8 cellular contexts compared by ENCODE assay signal in genomic region chr22:31248138-31248745, GRCh38. TPM values are rescaled to one million over a fixed set of nuclear protein-coding genes. Genes with fewer than 3 reads are reported as not detected.
DNase-seq lines count a peak whose midpoint lies in the region; ATAC-seq and TF ChIP-seq lines count a peak whose summit lies in the region.

No MANE protein-coding gene starts in this region.

- H3K4me3 Mint-ChIP-seq in activated T-cell treated with anti-CD3 and anti-CD28 coated beads, Interleukin-2, amount 50 U/mL, for 4 hours, result peak overlapping the region; percentile 56

- no peaks in the 10 kb centered on the region for H3K9me3 Mint-ChIP-seq in activated T-cell treated with anti-CD3 and anti-CD28 coated beads, Interleukin-2, amount 50 U/mL, for 4 hours

- H3K4me3 ChIP-seq in NT2/D1 (ENCODE audit: insufficient read length, low read depth), result peak overlapping the region; percentile 48
- peak overlapping the region; percentile 71 for H3K4me3 ChIP-seq in epithelial cell of proximal tubule (ENCODE audit: low read depth, low read length)
- no peak overlapping the region for H3K4me3 ChIP-seq in mucosa of stomach (ENCODE audit: low read length)

- peak overlapping the region; percentile 81 for H3K9ac ChIP-seq in NT2/D1 (ENCODE audit: insufficient read length, low read depth)
- H3K9ac ChIP-seq in mucosa of stomach (ENCODE audit: low read length), result peak overlapping the region; percentile 48

- no peak for TF ChIP-seq CTCF in epithelial cell of proximal tubule (conservative IDR thresholded peaks at IDR 0.05; ENCODE audit: low read depth, low read length)

- peak; percentile 94 for DNase-seq in ELR (ENCODE audit: low read depth)
- peak; percentile 74 for DNase-seq in NT2/D1 (ENCODE audit: low read depth, low spot score)
- peak; percentile 55 for DNase-seq in activated T-cell treated with anti-CD3 and anti-CD28 coated beads, Interleukin-2, amount 50 U/mL, for 4 hours
- DNase-seq in epithelial cell of proximal tubule (ENCODE audit: low read depth), result peak; percentile 71
- peak; percentile 23 to 47 for DNase-seq in stimulated activated CD8-positive, alpha-beta memory T cell treated with anti-CD3 and anti-CD28 coated beads, Interleukin-15, amount 100 ng/mL, for 48 hours (ENCODE audit: low read depth in 2 of 2)

- peaks cover 4% of the 10 kb centered on the region for H3K36me3 Mint-ChIP-seq in activated T-cell treated with anti-CD3 and anti-CD28 coated beads, Interleukin-2, amount 50 U/mL, for 4 hours (ENCODE audit: insufficient read depth)

- no peaks in the 10 kb centered on the region for H3K27me3 Mint-ChIP-seq in activated T-cell treated with anti-CD3 and anti-CD28 coated beads, Interleukin-2, amount 50 U/mL, for 4 hours (ENCODE audit: low read depth)

- H3K36me3 ChIP-seq in NT2/D1 (ENCODE audit: insufficient read depth, insufficient read length, low read length), result peaks cover 14% of the 10 kb centered on the region
- H3K36me3 ChIP-seq in mucosa of stomach (ENCODE audit: control insufficient read depth, insufficient read depth, low read length), result no peaks in the 10 kb centered on the region

- H3K9me3 ChIP-seq in NT2/D1 (ENCODE audit: insufficient read depth, low read length), result no peaks in the 10 kb centered on the region
- H3K9me3 ChIP-seq in mucosa of stomach (ENCODE audit: control insufficient read depth, low read length), result no peaks in the 10 kb centered on the region

- peaks cover 12% of the 10 kb centered on the region for H3K4me1 ChIP-seq in NT2/D1 (ENCODE audit: insufficient read depth, insufficient read length)
- H3K4me1 ChIP-seq in mucosa of stomach (ENCODE audit: control insufficient read depth, insufficient read depth, low read length), result peaks cover 72% of the 10 kb centered on the region

- H3K27me3 ChIP-seq in NT2/D1 (ENCODE audit: insufficient read depth, insufficient read length) (no peaks in the 10 kb centered on the region), mucosa of stomach (ENCODE audit: control insufficient read depth, insufficient read depth, low read length) (no peaks in the 10 kb centered on the region)

- peaks cover 23% of the 10 kb centered on the region for H3K4me1 Mint-ChIP-seq in activated T-cell treated with anti-CD3 and anti-CD28 coated beads, Interleukin-2, amount 50 U/mL, for 4 hours (ENCODE audit: low read depth)

- ATAC-seq in activated T-cell treated with anti-CD3 and anti-CD28 coated beads, Interleukin-2, amount 50 U/mL, for 4 hours, result peak; percentile 100
- ATAC-seq in GM21576 (IDR thresholded peaks at IDR 0.05; ENCODE audit: unreplicated experiment) (no peak), GM21423 (IDR thresholded peaks at IDR 0.05; ENCODE audit: unreplicated experiment) (no peak)

RNA-seq across cellular contexts. Expression of gene LIMK2, which starts 36.1 kb away (rescaled TPM):
- 10 to 100 TPM; 18.6 to 22.6 (median 20.6) TPM for total RNA-seq in activated T-cell treated with anti-CD3 and anti-CD28 coated beads, Interleukin-2, amount 50 U/mL, for 4 hours
- total RNA-seq in epithelial cell of proximal tubule, result 26.5 and 30.5 TPM in 2 replicates

RNA-seq across cellular contexts. Expression of gene PIK3IP1, which starts 44.0 kb away (rescaled TPM):
- total RNA-seq in activated T-cell treated with anti-CD3 and anti-CD28 coated beads, Interleukin-2, amount 50 U/mL, for 4 hours, result 1 to 10 TPM; 7.3 to 8.6 (median 7.9) TPM
- total RNA-seq in epithelial cell of proximal tubule, result 2.6 and 11.8 TPM in 2 replicates

Comparison
In these comparisons a context has a peak if more than half of its experiments do, and no peak if none do; other contexts are left out.
1. DNase-seq: peak in every context shown above with its lines; median percentile 94 in ELR; 74 in NT2/D1; 71 in epithelial cell of proximal tubule; 55 in activated T-cell treated with anti-CD3 and anti-CD28 coated beads, Interleukin-2, amount 50 U/mL, for 4 hours; 35 in stimulated activated CD8-positive, alpha-beta memory T cell treated with anti-CD3 and anti-CD28 coated beads, Interleukin-15, amount 100 ng/mL, for 48 hours.
2. ATAC-seq: peak in activated T-cell treated with anti-CD3 and anti-CD28 coated beads, Interleukin-2, amount 50 U/mL, for 4 hours (2 of 2); none in GM21576 (single experiment) and GM21423 (single experiment).